9 cellular contexts compared by ENCODE assay signal in the genomic region with DNA sequence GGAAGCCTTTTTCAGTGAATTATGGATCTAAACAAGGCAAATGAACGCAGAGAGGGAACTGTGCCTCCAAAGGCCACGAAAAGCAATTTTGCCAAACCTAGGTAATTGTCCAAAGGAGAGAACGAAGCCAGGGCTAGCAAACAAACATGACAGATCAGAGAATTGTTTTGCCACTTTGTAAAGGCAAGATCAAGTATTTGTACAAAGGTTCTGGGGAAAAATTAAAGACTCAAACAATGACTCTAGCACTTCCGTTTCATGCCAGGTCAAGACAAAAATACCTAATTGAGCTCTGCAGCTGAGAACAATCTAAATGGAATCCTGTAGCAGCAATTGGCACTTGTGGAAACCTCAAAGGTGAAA. TPM values are rescaled to one million over a fixed set of nuclear protein-coding genes. Genes with fewer than 3 reads are reported as not detected.
DNase-seq lines count a peak whose midpoint lies in the region; ATAC-seq and TF ChIP-seq lines count a peak whose summit lies in the region.
"Had no signal": no experiment of that assay in that cellular context is flagged by ENCODE, and none has a peak within 500 bp of the region (broad histone marks: within the 10 kb centered on the region; RNA-seq: fewer than 3 reads in every experiment).

No MANE protein-coding gene starts in this region.

- no peaks in the 10 kb centered on the region for H3K9me3 ChIP-seq in body of pancreas
- H3K9me3 ChIP-seq: HAP-1 had no signal

- intact Hi-C loops in body of pancreas (cut with DNase I), result no loop called here

- TF ChIP-seq POLR2A in body of pancreas (IDR thresholded peaks at IDR 0.05), result no peak

- H3K4me3 ChIP-seq in body of pancreas, result no peak overlapping the region
- no peak overlapping the region for H3K4me3 ChIP-seq in skin epidermis
- H3K4me3 ChIP-seq: HAP-1 had no signal

- peaks cover 38% of the 10 kb centered on the region for H3K4me1 ChIP-seq in body of pancreas

- WGBS in body of pancreas, 2 donors, result 40 to 43% methylated on average over 4 of the region's 4 CpGs

- no peak for DNase-seq in body of pancreas
- no peak for DNase-seq in medulla oblongata (ENCODE audit: extremely low spot score)
- no peak for DNase-seq in stimulated activated CD4-positive, alpha-beta T cell treated with anti-CD3 and anti-CD28 coated beads, Interleukin-4, amount 100 ng/mL, for 1 hour

- ATAC-seq in GM18870 (IDR thresholded peaks at IDR 0.05; ENCODE audit: unreplicated experiment) (peak; percentile 25), HG03354 (IDR thresholded peaks at IDR 0.05; ENCODE audit: poor library complexity, severe bottlenecking, unreplicated experiment) (peak; percentile 38), body of pancreas (no peak), HG02870 (IDR thresholded peaks at IDR 0.05; ENCODE audit: unreplicated experiment) (no peak), GM21528 (IDR thresholded peaks at IDR 0.05; ENCODE audit: low FRiP score, unreplicated experiment) (no peak)

- H3K27me3 ChIP-seq in body of pancreas, result no peaks in the 10 kb centered on the region

- TF ChIP-seq CTCF in body of pancreas (IDR thresholded peaks at IDR 0.05), result no peak

- H3K27ac ChIP-seq in body of pancreas, result peak overlapping the region; percentile 15 to 72 (median 65)
- peak overlapping the region in 18 of 21 experiments; percentile 1 to 81 (median 66) for H3K27ac ChIP-seq in skin epidermis

- H3K36me3 ChIP-seq in body of pancreas (replicated peaks in 1 of 2; ENCODE audit: insufficient read depth in 1 of 2, low read depth in 2 of 2), result no peaks in the 10 kb centered on the region
- H3K36me3 ChIP-seq: HAP-1 had no signal

RNA-seq across cellular contexts. Expression of gene RBM47, which starts 8.5 kb away (rescaled TPM):
- total RNA-seq in body of pancreas, result 10 to 100 TPM; 79.9 to 99.5 TPM

Comparison
In these comparisons a context has a peak if more than half of its experiments do, and no peak if none do; other contexts are left out.
1. ATAC-seq: peak in GM18870 (single experiment) and HG03354 (single experiment); none in body of pancreas (single experiment), HG02870 (single experiment) and GM21528 (single experiment).